18 cellular contexts compared by ENCODE assay signal in genomic region chr17:66343531-66344078, GRCh38. TPM values are rescaled to one million over a fixed set of nuclear protein-coding genes. Genes with fewer than 3 reads are reported as not detected.
DNase-seq lines count a peak whose midpoint lies in the region.
"Had no signal": no experiment of that assay in that cellular context is flagged by ENCODE, and none has a peak within 500 bp of the region (broad histone marks: within the 10 kb centered on the region; RNA-seq: fewer than 3 reads in every experiment).

No MANE protein-coding gene starts in this region.

- no peak overlapping the region for H4K91ac ChIP-seq in mesenchymal stem cell (ENCODE audit: low read length)

- H3K9me3 ChIP-seq in mesenchymal stem cell (ENCODE audit: control insufficient read depth, low read length), result no peaks in the 10 kb centered on the region
- H3K9me3 ChIP-seq in HAP-1, result no peaks in the 10 kb centered on the region
- H3K9me3 ChIP-seq: gastroesophageal sphincter, SJSA1 had no signal

- H3K4me2 ChIP-seq in mesenchymal stem cell (ENCODE audit: low read length, poor library complexity, severe bottlenecking), result no peak overlapping the region

- peak overlapping the region in 1 of 2 experiments; percentile 60 for H3K4ac ChIP-seq in mesenchymal stem cell (ENCODE audit: low read depth in 1 of 2, low read length in 2 of 2)

- H2AK5ac ChIP-seq in mesenchymal stem cell (ENCODE audit: low read length, severe bottlenecking), result peak overlapping the region; percentile 7

- H3K9ac ChIP-seq in mesenchymal stem cell (ENCODE audit: low read length), result no peak overlapping the region

- peaks cover 6% of the 10 kb centered on the region for H3K4me1 ChIP-seq in mesenchymal stem cell (ENCODE audit: control insufficient read depth, insufficient read depth, low read depth, low read length)
- peaks cover 3% of the 10 kb centered on the region; the same call in 1 of the 2 replicates for H3K4me1 ChIP-seq in HAP-1

- DNase-seq in EH (ENCODE audit: low read depth), result peak; percentile 28
- peak; percentile 66 for DNase-seq in M059J (ENCODE audit: low read depth)
- peak; percentile 99 for DNase-seq in amniotic epithelial cell (ENCODE audit: low read depth)
- DNase-seq in mesenchymal stem cell, result no peak
- DNase-seq in DMS79 (lab: John Stamatoyannopoulos, UW), result no peak
- no peak for DNase-seq in HAP-1 (ENCODE audit: low spot score in 2 of 2)
- no peak for DNase-seq in activated CD4-positive, alpha-beta T cell treated with anti-CD3 and anti-CD28 coated beads for 4 hours
- no peak for DNase-seq in NCI-H510A treated with DMSO at 0.1 percent for 48 hours (lab: John Stamatoyannopoulos, UW)
- DNase-seq: activated CD4-positive, CD25-positive, alpha-beta regulatory T cell treated with anti-CD3 and anti-CD28 coated beads, Interleukin-2, amount 50 U/mL, for 72 hours; activated CD8-positive, alpha-beta memory T cell treated with anti-CD3 and anti-CD28 coated beads, Interleukin-2, amount 50 U/mL, for 4 hours; activated naive CD4-positive, alpha-beta T cell; cortex of kidney; NCI-H1092 treated with DMSO at 0.1 percent for 48 hours; NCI-H2107; NCI-H526 treated with DMSO at 0.1 percent for 48 hours; T1000 had no signal

- peak overlapping the region in 1 of 2 experiments; percentile 6 for H2BK12ac ChIP-seq in mesenchymal stem cell (ENCODE audit: low read length in 2 of 2)

- peak overlapping the region in 1 of 2 experiments; percentile 85 for H3K23ac ChIP-seq in mesenchymal stem cell (ENCODE audit: low read length in 2 of 2)

- H3K27ac ChIP-seq in mesenchymal stem cell (ENCODE audit: low read length, poor library complexity, severe bottlenecking), result no peak overlapping the region
- H3K27ac ChIP-seq: gastroesophageal sphincter, SJSA1 had no signal

- H2BK5ac ChIP-seq in mesenchymal stem cell (ENCODE audit: low read depth, low read length, poor library complexity, severe bottlenecking), result no peak overlapping the region

- peaks cover 15% of the 10 kb centered on the region for H3K79me1 ChIP-seq in mesenchymal stem cell (replicated peaks; ENCODE audit: low read length, poor library complexity, severe bottlenecking)

- H4K8ac ChIP-seq in mesenchymal stem cell (ENCODE audit: low read length), result no peak overlapping the region

- no peak overlapping the region for H2BK120ac ChIP-seq in mesenchymal stem cell (ENCODE audit: low read depth, low read length)

- in situ Hi-C loops in HAP-1 (cut with MboI; ENCODE audit: low sequenced_read_pairs), result no loop called here

- H2BK15ac ChIP-seq in mesenchymal stem cell (ENCODE audit: low read depth, poor library complexity, severe bottlenecking), result no peak overlapping the region

- H3K27me3 ChIP-seq in mesenchymal stem cell (ENCODE audit: control insufficient read depth in 1 of 2, insufficient read depth in 1 of 2, low read length in 2 of 2), result no peaks in the 10 kb centered on the region
- no peaks in the 10 kb centered on the region for H3K27me3 ChIP-seq in HAP-1 (ENCODE audit: low read depth)
- H3K27me3 ChIP-seq: gastroesophageal sphincter, SJSA1 had no signal

- H3K4me3 ChIP-seq in mesenchymal stem cell (ENCODE audit: insufficient read depth in 1 of 2, low read depth in 1 of 2, low read length in 2 of 2) (no peak overlapping the region), HAP-1 (no peak overlapping the region)
- H3K4me3 ChIP-seq: gastroesophageal sphincter, SJSA1 had no signal

- WGBS in mesenchymal stem cell, result 94% methylated on average over 3 of the region's 3 CpGs

- H3K18ac ChIP-seq in mesenchymal stem cell (ENCODE audit: low read depth in 1 of 2, low read length in 2 of 2), result peak overlapping the region; percentile 26 to 34

- no peaks in the 10 kb centered on the region for H3K36me3 ChIP-seq in mesenchymal stem cell (ENCODE audit: control insufficient read depth in 1 of 2, insufficient read depth in 2 of 2, low read depth in 1 of 2, low read length in 2 of 2)
- no peaks in the 10 kb centered on the region for H3K36me3 ChIP-seq in HAP-1 (replicated peaks)
- H3K36me3 ChIP-seq: gastroesophageal sphincter had no signal

- H3K14ac ChIP-seq in mesenchymal stem cell (ENCODE audit: low read length in 2 of 2), result peak overlapping the region in 1 of 2 experiments; percentile 64

- H2AFZ ChIP-seq in mesenchymal stem cell (ENCODE audit: low read depth, low read length), result no peak overlapping the region

RNA-seq across cellular contexts. Expression of gene PRKCA, which starts 41.2 kb away (rescaled TPM):
- 8.3 and 17.9 TPM in 2 replicates for total RNA-seq in M059J (2014; rRNA removed; shearing (Covaris generic))
- 21.2 TPM for polyA plus RNA-seq in mesenchymal stem cell (2013, experiment 1 of 2)
- 20.4 TPM for polyA plus RNA-seq in mesenchymal stem cell (2013, experiment 2 of 2)

Comparison
In these comparisons a context has a peak if more than half of its experiments do, and no peak if none do; other contexts are left out.
1. DNase-seq: peak in EH (single experiment), M059J (single experiment) and amniotic epithelial cell (single experiment); none in mesenchymal stem cell (single experiment), DMS79 (single experiment), HAP-1 (0 of 2), activated CD4-positive, alpha-beta T cell treated with anti-CD3 and anti-CD28 coated beads for 4 hours (0 of 2) and NCI-H510A treated with DMSO at 0.1 percent for 48 hours (single experiment).